Comparison of ENCODE assay signal across 21 cellular contexts in genomic region chr3:24357635-24358034, GRCh38.
A peak's percentile ranks its signal among the peaks of the same experiment; 100 is the strongest.
DNase-seq lines count a peak whose midpoint lies in the region; ATAC-seq, FAIRE-seq and TF ChIP-seq lines count a peak whose summit lies in the region.
"Had no signal": no experiment of that assay in that cellular context is flagged by ENCODE, and none has a peak within 500 bp of the region (broad histone marks: within the 10 kb centered on the region; RNA-seq: fewer than 3 reads in every experiment).

No MANE protein-coding gene starts in this region.

- no peak for FAIRE-seq in K562 (lab: Jason Lieb, UNC)
- FAIRE-seq: G401.6, GM12892, GM19239, H1 had no signal

- WGBS in K562 (ENCODE audit: insufficient coverage, low coverage, missing lambda C conversion rate) = 56% methylated on average over 6 of the region's 6 CpGs

- TF ChIP-seq RAD21 in K562 (CRISPR knock-in tag; conservative IDR thresholded peaks at IDR 0.05 in 1 of 2, IDR thresholded peaks at IDR 0.05 in 1 of 2) = no peak

- no peaks in the 10 kb centered on the region for H3K27me3 ChIP-seq in K562 (ENCODE audit: control insufficient read depth in 2 of 2, insufficient read depth in 2 of 2, low read length in 2 of 2)
- H3K27me3 ChIP-seq in uterus = no peaks in the 10 kb centered on the region
- H3K27me3 ChIP-seq: BLaER1 had no signal

- H3K9ac ChIP-seq in K562 (ENCODE audit: insufficient read depth in 1 of 2, low read depth in 2 of 2, low read length in 2 of 2) = no peak overlapping the region
- H3K9ac ChIP-seq: BLaER1, GM23248 had no signal

- in situ Hi-C loops in K562 (cut with MboI) = no loop called here
- in situ Hi-C loops in ACHN (cut with HindIII; ENCODE audit: low pct_ligation_motif_present, low pct_unique_long_range_greater_than_20kb, low sequenced_read_pairs) = no loop called here

- H3K9me1 ChIP-seq in K562 (ENCODE audit: control insufficient read depth, insufficient read depth, low read length) = no peaks in the 10 kb centered on the region

- H3K4me1 ChIP-seq in K562 (replicated peaks in 1 of 2; ENCODE audit: control insufficient read depth in 2 of 2, insufficient read depth in 2 of 2, low read length in 2 of 2) = peaks cover 0 to 31% of the 10 kb centered on the region in 2 experiments
- peaks cover 0 to 7% of the 10 kb centered on the region in 2 donors for H3K4me1 ChIP-seq in uterus
- H3K4me1 ChIP-seq: BLaER1 had no signal

- no peaks in the 10 kb centered on the region for H3K36me3 ChIP-seq in K562 (ENCODE audit: control insufficient read depth, insufficient read depth, low read length)
- no peaks in the 10 kb centered on the region for H3K36me3 ChIP-seq in uterus
- H3K36me3 ChIP-seq: BLaER1 had no signal

- H3K9me3 ChIP-seq in K562 (replicated peaks; ENCODE audit: control insufficient read depth, insufficient read depth, low read depth, low read length) = no peaks in the 10 kb centered on the region
- no peaks in the 10 kb centered on the region for H3K9me3 ChIP-seq in uterus
- H3K9me3 ChIP-seq: BLaER1, Caco-2 had no signal

- H3K9me3 Mint-ChIP-seq in nephron = peaks cover 4% of the 10 kb centered on the region

- no peak for TF ChIP-seq POLR2A in K562 (conservative IDR thresholded peaks at IDR 0.05)
- TF ChIP-seq POLR2A in uterus (IDR thresholded peaks at IDR 0.05) = no peak

- no peak overlapping the region for H3K4me3 Mint-ChIP-seq in nephron
- H3K4me3 Mint-ChIP-seq: B cell; CD4-positive, CD25-positive, alpha-beta regulatory T cell; CD8-positive, alpha-beta T cell; HFFc6 had no signal

- peaks cover 8% of the 10 kb centered on the region for H3K4me1 Mint-ChIP-seq in nephron
- H3K4me1 Mint-ChIP-seq: B cell; CD4-positive, CD25-positive, alpha-beta regulatory T cell had no signal

- H3K27ac ChIP-seq in K562 (ENCODE audit: extremely low read depth, low read depth, low read length) (no peak overlapping the region), uterus (peak overlapping the region; percentile 36 to 40)
- H3K27ac ChIP-seq: BLaER1, C4-2B, GM23248 had no signal

- H3K27ac Mint-ChIP-seq in nephron = peak overlapping the region in 2 of 3 experiments; percentile 21 to 22
- H3K27ac Mint-ChIP-seq: B cell; CD4-positive, CD25-positive, alpha-beta regulatory T cell; CD8-positive, alpha-beta T cell; HFFc6 had no signal

- POLR2A ChIA-PET in K562 (lab: Yijun Ruan, JAX) = interaction anchor here (1.1 kb wide), 1 partner anchor 13 kb away, joined by 3 read pairs; no protein-coding TSS in a partner anchor

- H3K79me2 ChIP-seq in K562 (ENCODE audit: control insufficient read depth, insufficient read depth, low read length) = peaks cover 11% of the 10 kb centered on the region; the same call in 2 of the 3 replicates

- H3K36me3 Mint-ChIP-seq in nephron (ENCODE audit: low read depth) = peaks cover 7% of the 10 kb centered on the region
- H3K36me3 Mint-ChIP-seq: CD4-positive, CD25-positive, alpha-beta regulatory T cell; CD8-positive, alpha-beta T cell had no signal

- intact Hi-C loops in K562 (cut with micrococcal nuclease) = no loop called here
- intact Hi-C loops in uterus (cut with DNase I; ENCODE audit: low total_unique reads) = no loop called here

- DNase-seq in K562 (ENCODE audit: extremely low read depth in 1 of 4, low spot score in 3 of 4) (no peak), uterus (no peak), SW 1271 (lab: John Stamatoyannopoulos, UW) (no peak), OCI-M1 (lab: John Stamatoyannopoulos, UW) (no peak), ACHN (no peak)
- DNase-seq: Caco-2; CD4-positive, CD25-positive, alpha-beta regulatory T cell; CD8-positive, alpha-beta T cell; DMS153; DND-41; GM23248; H7; HFFc6 had no signal

- no TSS peak for BruUV-seq in K562 (replicated peaks; lab: Mats Ljungman, UMichigan)

- TF ChIP-seq CTCF in K562 (IDR thresholded peaks at IDR 0.05 in 2 of 3, conservative IDR thresholded peaks at IDR 0.05 in 1 of 3; ENCODE audit: insufficient read depth in 2 of 3, low read depth in 1 of 3, low read length in 3 of 3) = no peak
- TF ChIP-seq CTCF in nephron (IDR thresholded peaks at IDR 0.05; ENCODE audit: unreplicated experiment in 3 of 3) = no peak
- no peak for TF ChIP-seq CTCF in uterus (IDR thresholded peaks at IDR 0.05)

- CTCF ChIA-PET in K562 (lab: Yijun Ruan, JAX; ENCODE audit: low intra/inter-chr PET ratio) = interaction anchor here (0.9 kb wide), 1 partner anchor 226 kb away, joined by 4 read pairs; no protein-coding TSS in a partner anchor

- no peaks in the 10 kb centered on the region for H3K27me3 Mint-ChIP-seq in nephron (ENCODE audit: low read depth)
- H3K27me3 Mint-ChIP-seq: CD4-positive, CD25-positive, alpha-beta regulatory T cell had no signal

- no peak overlapping the region for H3K4me2 ChIP-seq in K562 (ENCODE audit: insufficient read depth, low read length)
- H3K4me2 ChIP-seq: BLaER1 had no signal

- H3K4me3 ChIP-seq in K562 (no peak overlapping the region), uterus (no peak overlapping the region)
- H3K4me3 ChIP-seq: BLaER1, GM23248 had no signal

- no peaks in the 10 kb centered on the region for H4K20me1 ChIP-seq in K562 (replicated peaks; ENCODE audit: control insufficient read depth, insufficient read depth, low read length)
- H4K20me1 ChIP-seq: BLaER1 had no signal

- H2AFZ ChIP-seq in K562 (ENCODE audit: low read depth, low read length) = no peak overlapping the region
- H2AFZ ChIP-seq: GM23248 had no signal

- ATAC-seq in K562 = no peak
- ATAC-seq: CD8-positive, alpha-beta T cell had no signal

- TF ChIP-seq EP300 in K562 (IDR thresholded peaks at IDR 0.05; ENCODE audit: low read length) = no peak

TF ChIP-seq in K562, 482 proteins besides CTCF, POLR2A, EP300 and RAD21:
- TF ChIP-seq DPF2 (IDR thresholded peaks at IDR 0.05) (no peak), E2F3 (CRISPR knock-in tag; IDR thresholded peaks at IDR 0.05) (no peak), ZNF277 (CRISPR knock-in tag; IDR thresholded peaks at IDR 0.05; ENCODE audit: borderline replicate concordance) (0 out of 2 replicates have a peak, but pooled peaks have one; percentile 58)
